8 cellular contexts compared by ENCODE assay signal in the genomic region with DNA sequence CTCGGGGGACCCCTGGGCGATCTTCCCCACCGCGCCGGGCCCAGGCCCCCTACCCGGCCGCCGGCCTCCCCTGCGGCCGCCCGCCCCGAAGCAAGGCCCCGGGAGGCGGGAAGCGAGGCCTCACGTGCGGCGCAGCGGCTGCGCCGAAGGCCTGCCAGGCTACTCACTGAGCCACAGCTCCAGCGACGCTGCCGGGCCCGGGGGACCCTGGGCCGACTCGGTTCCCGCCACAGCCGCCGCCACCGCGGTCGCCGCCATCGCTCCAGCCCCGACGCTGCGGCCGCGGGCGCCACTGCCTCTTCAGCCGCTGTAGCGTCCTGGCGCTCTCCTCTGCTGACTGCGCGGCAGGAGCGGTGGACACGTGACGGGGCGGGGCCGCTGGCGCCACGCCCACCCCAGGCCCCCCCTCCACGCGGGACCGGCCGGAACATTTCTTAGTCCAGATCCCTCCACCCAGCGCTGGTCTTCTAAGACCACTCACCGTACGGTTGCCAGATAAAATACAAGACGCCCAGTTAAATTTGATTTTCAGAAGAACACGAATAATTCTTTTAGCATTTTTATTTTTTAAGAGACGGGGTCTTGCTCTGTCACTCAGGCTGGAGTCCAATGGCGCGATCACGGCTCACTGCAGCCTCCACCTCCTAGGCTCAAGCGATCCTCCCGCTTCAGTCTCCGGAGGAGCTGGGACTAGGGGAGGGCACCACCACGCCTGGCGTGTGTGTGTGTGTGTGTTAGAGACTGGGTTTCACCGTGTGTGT. TPM values are rescaled to one million over a fixed set of nuclear protein-coding genes. Genes with fewer than 3 reads are reported as not detected.
DNase-seq lines count a peak whose midpoint lies in the region; ATAC-seq and TF ChIP-seq lines count a peak whose summit lies in the region.

A gene with protein sequence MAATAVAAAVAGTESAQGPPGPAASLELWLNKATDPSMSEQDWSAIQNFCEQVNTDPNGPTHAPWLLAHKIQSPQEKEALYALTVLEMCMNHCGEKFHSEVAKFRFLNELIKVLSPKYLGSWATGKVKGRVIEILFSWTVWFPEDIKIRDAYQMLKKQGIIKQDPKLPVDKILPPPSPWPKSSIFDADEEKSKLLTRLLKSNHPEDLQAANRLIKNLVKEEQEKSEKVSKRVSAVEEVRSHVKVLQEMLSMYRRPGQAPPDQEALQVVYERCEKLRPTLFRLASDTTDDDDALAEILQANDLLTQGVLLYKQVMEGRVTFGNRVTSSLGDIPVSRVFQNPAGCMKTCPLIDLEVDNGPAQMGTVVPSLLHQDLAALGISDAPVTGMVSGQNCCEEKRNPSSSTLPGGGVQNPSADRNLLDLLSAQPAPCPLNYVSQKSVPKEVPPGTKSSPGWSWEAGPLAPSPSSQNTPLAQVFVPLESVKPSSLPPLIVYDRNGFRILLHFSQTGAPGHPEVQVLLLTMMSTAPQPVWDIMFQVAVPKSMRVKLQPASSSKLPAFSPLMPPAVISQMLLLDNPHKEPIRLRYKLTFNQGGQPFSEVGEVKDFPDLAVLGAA (minus strand): TSS at position 341 of the 761 bp plus-strand sequence. CDS start 83 bp downstream, at position 258.

- DNase-seq in AG08396 (ENCODE audit: low spot score) (peak; percentile 93), NCI-H510A (lab: John Stamatoyannopoulos, UW) (peak; percentile 60), choroid plexus epithelial cell (ENCODE audit: low read depth) (peak; percentile 77)
- DNase-seq in activated CD4-positive, alpha-beta T cell treated with anti-CD3 and anti-CD28 coated beads for 36 hours = peak; percentile 88
- peak; percentile 52 to 74 for DNase-seq in stimulated activated CD4-positive, alpha-beta T cell treated with anti-CD3 and anti-CD28 coated beads, Interleukin-1b, Interleukin-23, amount 100 ng/mL, for 1 hour (ENCODE audit: low read depth in 2 of 2)

- no peaks in the 10 kb centered on the region for H3K27me3 Mint-ChIP-seq in activated CD4-positive, alpha-beta T cell treated with anti-CD3 and anti-CD28 coated beads for 36 hours

- in situ Hi-C loops in GM18951 (cut with MboI; ENCODE audit: low sequenced_read_pairs, unreplicated experiment) = no loop called here

- H3K36me3 Mint-ChIP-seq in activated CD4-positive, alpha-beta T cell treated with anti-CD3 and anti-CD28 coated beads for 36 hours (ENCODE audit: low read depth) = peaks cover 30% of the 10 kb centered on the region

- CTCF ChIA-PET in activated CD4-positive, alpha-beta T cell treated with anti-CD3 and anti-CD28 coated beads for 36 hours (lab: Charles Lee) = interaction anchor here (0.6 to 1.0 kb wide), 3 partner anchors 28 to 566 kb away, joined by 3 read pairs; no protein-coding TSS in a partner anchor

- H3K4me1 Mint-ChIP-seq in activated CD4-positive, alpha-beta T cell treated with anti-CD3 and anti-CD28 coated beads for 36 hours = peaks cover 48% of the 10 kb centered on the region

- H3K9me3 Mint-ChIP-seq in activated CD4-positive, alpha-beta T cell treated with anti-CD3 and anti-CD28 coated beads for 36 hours (ENCODE audit: low read depth) = no peaks in the 10 kb centered on the region

- peak; percentile 92 for TF ChIP-seq POLR2A in GM18951 (IDR thresholded peaks at IDR 0.05; ENCODE audit: extremely low read depth, insufficient read depth, insufficient read length)

- peak within 1 kb of the TSS; percentile 58 for H3K27ac ChIP-seq in layer of hippocampus (ENCODE audit: low read depth, low read length)

- no peak for TF ChIP-seq CTCF in choroid plexus epithelial cell (conservative IDR thresholded peaks at IDR 0.05; ENCODE audit: low read depth, low read length)

- peak within 1 kb of the TSS; percentile 89 for H3K4me3 Mint-ChIP-seq in activated CD4-positive, alpha-beta T cell treated with anti-CD3 and anti-CD28 coated beads for 36 hours

- intact Hi-C loops in activated CD4-positive, alpha-beta T cell treated with anti-CD3 and anti-CD28 coated beads for 36 hours (cut with DNase I, micrococcal nuclease) = loop anchor here in 1 of 2 experiments (1.0 kb wide), 5 partner anchors 47 to 361 kb away; a partner anchor contains a TSS

- POLR2A ChIA-PET in activated CD4-positive, alpha-beta T cell treated with anti-CD3 and anti-CD28 coated beads for 36 hours (lab: Charles Lee) = interaction anchor here (0.7 kb wide), 1 partner anchor 168 kb away, joined by 6 read pairs; no protein-coding TSS in a partner anchor

- H3K27ac Mint-ChIP-seq in activated CD4-positive, alpha-beta T cell treated with anti-CD3 and anti-CD28 coated beads for 36 hours = peak within 1 kb of the TSS; percentile 78

- peak; percentile 57 for ATAC-seq in HG03196 (IDR thresholded peaks at IDR 0.05; ENCODE audit: unreplicated experiment)
- peak; percentile 87 for ATAC-seq in activated CD4-positive, alpha-beta T cell treated with anti-CD3 and anti-CD28 coated beads for 36 hours

- peak within 1 kb of the TSS; percentile 65 for H3K4me3 ChIP-seq in choroid plexus epithelial cell (ENCODE audit: low read depth, low read length)

- no peaks in the 10 kb centered on the region for H3K27me3 ChIP-seq in layer of hippocampus (ENCODE audit: control insufficient read depth, insufficient read depth, low read length)

RNA-seq across cellular contexts. Expression of the gene that starts here (rescaled TPM):
- total RNA-seq in activated CD4-positive, alpha-beta T cell treated with anti-CD3 and anti-CD28 coated beads for 36 hours = 100 to 1,000 TPM in 1 of 2 experiments, 10 to 100 TPM in 1; 86.7 to 114 TPM

Comparison
In these comparisons a context has a peak if more than half of its experiments do, and no peak if none do; other contexts are left out.
1. Peak in every context shown above with its lines: DNase-seq, ATAC-seq, H3K4me3 ChIP-seq and H3K27ac ChIP-seq.